ENCODE assay signal across 8 cellular contexts in the genomic region with DNA sequence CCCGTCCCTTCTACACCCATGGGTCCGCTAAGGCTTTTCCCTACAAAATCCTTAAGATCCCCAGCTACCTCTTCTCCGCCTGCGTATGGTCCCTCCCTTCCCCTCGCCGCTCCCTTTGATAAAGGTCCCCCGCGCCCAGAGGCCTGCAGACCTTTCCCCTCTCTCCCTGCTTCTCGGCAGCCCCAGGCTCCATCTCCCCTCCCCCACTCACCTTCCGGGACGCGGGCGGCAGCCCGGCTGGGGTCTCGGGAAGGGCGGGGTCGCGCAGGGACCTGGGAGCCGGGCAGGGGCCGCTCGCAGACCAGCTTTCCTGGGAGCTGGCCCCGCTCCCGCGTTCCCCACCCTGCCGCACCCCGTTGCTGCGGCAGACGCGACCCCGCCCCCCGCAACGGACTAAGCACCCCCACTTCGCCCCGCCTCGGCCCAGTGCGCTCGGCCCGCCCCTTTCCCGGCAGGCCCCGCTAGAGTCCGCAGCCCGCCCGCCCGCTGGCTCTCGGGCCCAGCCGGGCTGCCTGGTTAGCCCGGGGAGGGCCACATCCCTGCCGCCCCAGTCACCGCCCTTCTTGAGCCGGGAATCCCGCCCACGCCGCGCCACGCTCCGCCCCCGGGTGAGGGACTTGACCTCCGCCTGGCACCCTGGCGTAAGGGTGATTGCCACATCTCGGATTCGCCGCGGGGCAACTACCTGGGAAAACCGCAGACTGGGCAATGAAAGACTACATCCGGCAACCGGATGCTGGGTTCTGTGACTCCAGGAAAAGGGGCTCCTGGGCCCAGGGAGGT. TPM values are rescaled to one million over a fixed set of nuclear protein-coding genes. Genes with fewer than 3 reads are reported as not detected.
DNase-seq lines count a peak whose midpoint lies in the region; ATAC-seq and TF ChIP-seq lines count a peak whose summit lies in the region.

Gene FLOT1 (minus strand): TSS at position 372 of the 783 bp plus-strand sequence. CDS start 498 bp downstream, outside the sequence.

- under 1% methylated on average over 30 of the region's 66 CpGs for WGBS in suprapubic skin

- TF ChIP-seq EP300 in suprapubic skin (IDR thresholded peaks at IDR 0.05) = no peak

- peak within 1 kb of the TSS; percentile 96 for H3K27ac ChIP-seq in suprapubic skin

- peaks cover 23% of the 10 kb centered on the region for H3K36me3 Mint-ChIP-seq in activated naive CD4-positive, alpha-beta T cell treated with anti-CD3 and anti-CD28 coated beads, Interleukin-2, amount 50 U/mL, for 24 hours

- TF ChIP-seq POLR2A in suprapubic skin (IDR thresholded peaks at IDR 0.05) = peak in 1 of 2 donors; percentile 23

- DNase-seq in HAP-1 (ENCODE audit: low spot score in 2 of 2) = peak; percentile 84 to 97
- peak; percentile 97 for DNase-seq in MV-4-11 (lab: John Stamatoyannopoulos, UW)
- DNase-seq in globus pallidus (ENCODE audit: low spot score) = peak; percentile 93
- DNase-seq in omental fat pad (ENCODE audit: low spot score) = peak; percentile 94
- DNase-seq in suprapubic skin (ENCODE audit: low spot score in 2 of 2) = peak; percentile 98 to 99

- H3K9me3 ChIP-seq in ES-I3 (ENCODE audit: control insufficient read depth, insufficient read depth, low read length) = no peaks in the 10 kb centered on the region
- no peaks in the 10 kb centered on the region for H3K9me3 ChIP-seq in HAP-1
- H3K9me3 ChIP-seq in suprapubic skin = no peaks in the 10 kb centered on the region

- peak within 1 kb of the TSS; percentile 96 for H3K27ac Mint-ChIP-seq in activated naive CD4-positive, alpha-beta T cell treated with anti-CD3 and anti-CD28 coated beads, Interleukin-2, amount 50 U/mL, for 24 hours

- no peaks in the 10 kb centered on the region for H3K27me3 ChIP-seq in HAP-1 (ENCODE audit: low read depth)
- no peaks in the 10 kb centered on the region for H3K27me3 ChIP-seq in suprapubic skin

- no peaks in the 10 kb centered on the region for H3K27me3 Mint-ChIP-seq in activated naive CD4-positive, alpha-beta T cell treated with anti-CD3 and anti-CD28 coated beads, Interleukin-2, amount 50 U/mL, for 24 hours

- H3K4me3 Mint-ChIP-seq in activated naive CD4-positive, alpha-beta T cell treated with anti-CD3 and anti-CD28 coated beads, Interleukin-2, amount 50 U/mL, for 24 hours = peak within 1 kb of the TSS; percentile 97

- no peaks in the 10 kb centered on the region for H3K9me3 Mint-ChIP-seq in activated naive CD4-positive, alpha-beta T cell treated with anti-CD3 and anti-CD28 coated beads, Interleukin-2, amount 50 U/mL, for 24 hours

- TF ChIP-seq CTCF in omental fat pad (IDR thresholded peaks at IDR 0.05) (no peak), suprapubic skin (IDR thresholded peaks at IDR 0.05) (no peak)

- peak; percentile 95 for ATAC-seq in SK-N-SH treated with all-trans-retinoic acid at 6 μM for 48 hours
- ATAC-seq in omental fat pad (ENCODE audit: low FRiP score) = peak; percentile 83

- H3K36me3 ChIP-seq in ES-I3 (ENCODE audit: insufficient read depth, low read length) (peaks cover 31% of the 10 kb centered on the region), HAP-1 (replicated peaks) (peaks cover 37% of the 10 kb centered on the region), suprapubic skin (peaks cover 29% of the 10 kb centered on the region)

- in situ Hi-C loops in HAP-1 (cut with MboI; ENCODE audit: low sequenced_read_pairs) = loop anchor here (10.0 kb wide), 1 partner anchor 332 kb away; no protein-coding TSS in a partner anchor

- peak within 1 kb of the TSS; percentile 85 for H3K9ac ChIP-seq in ES-I3 (ENCODE audit: low read depth, low read length)

- H3K4me1 ChIP-seq in ES-I3 (ENCODE audit: insufficient read depth, low read length) (peaks cover 13% of the 10 kb centered on the region; the same call in 1 of the 2 replicates), HAP-1 (peaks cover 10% of the 10 kb centered on the region), suprapubic skin (peaks cover 55% of the 10 kb centered on the region)

- H3K4me3 ChIP-seq in HAP-1 = peak within 1 kb of the TSS; percentile 78
- peak within 1 kb of the TSS; percentile 79 for H3K4me3 ChIP-seq in suprapubic skin

- peaks cover 71% of the 10 kb centered on the region for H3K4me1 Mint-ChIP-seq in activated naive CD4-positive, alpha-beta T cell treated with anti-CD3 and anti-CD28 coated beads, Interleukin-2, amount 50 U/mL, for 24 hours

TF ChIP-seq in SK-N-SH treated with all-trans-retinoic acid at 6 μM for 48 hours, 23 proteins besides CTCF, POLR2A, EP300 and RAD21:
- TF ChIP-seq ZNF70 (CRISPR knock-in tag; IDR thresholded peaks at IDR 0.05) (no peak), CSDC2 (CRISPR knock-in tag; IDR thresholded peaks at IDR 0.05) (no peak), TCF4 (CRISPR knock-in tag; IDR thresholded peaks at IDR 0.05; ENCODE audit: borderline replicate concordance) (no peak), SNAI2 (CRISPR knock-in tag; IDR thresholded peaks at IDR 0.05) (0 out of 2 replicates have a peak, but pooled peaks have one; percentile 8), RARB (CRISPR knock-in tag; IDR thresholded peaks at IDR 0.05) (no peak), ISL1 (CRISPR knock-in tag; IDR thresholded peaks at IDR 0.05) (no peak; the same call in 1 of the 2 replicates)
- TF ChIP-seq, protein P1, sequence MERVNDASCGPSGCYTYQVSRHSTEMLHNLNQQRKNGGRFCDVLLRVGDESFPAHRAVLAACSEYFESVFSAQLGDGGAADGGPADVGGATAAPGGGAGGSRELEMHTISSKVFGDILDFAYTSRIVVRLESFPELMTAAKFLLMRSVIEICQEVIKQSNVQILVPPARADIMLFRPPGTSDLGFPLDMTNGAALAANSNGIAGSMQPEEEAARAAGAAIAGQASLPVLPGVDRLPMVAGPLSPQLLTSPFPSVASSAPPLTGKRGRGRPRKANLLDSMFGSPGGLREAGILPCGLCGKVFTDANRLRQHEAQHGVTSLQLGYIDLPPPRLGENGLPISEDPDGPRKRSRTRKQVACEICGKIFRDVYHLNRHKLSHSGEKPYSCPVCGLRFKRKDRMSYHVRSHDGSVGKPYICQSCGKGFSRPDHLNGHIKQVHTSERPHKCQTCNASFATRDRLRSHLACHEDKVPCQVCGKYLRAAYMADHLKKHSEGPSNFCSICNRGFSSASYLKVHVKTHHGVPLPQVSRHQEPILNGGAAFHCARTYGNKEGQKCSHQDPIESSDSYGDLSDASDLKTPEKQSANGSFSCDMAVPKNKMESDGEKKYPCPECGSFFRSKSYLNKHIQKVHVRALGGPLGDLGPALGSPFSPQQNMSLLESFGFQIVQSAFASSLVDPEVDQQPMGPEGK (CRISPR knock-in tag; IDR thresholded peaks at IDR 0.05; ENCODE audit: borderline replicate concordance) = peak; percentile 95
TF ChIP-seq in SK-N-SH treated with all-trans-retinoic acid at 6 μM for 48 hours: peak in this region for 2.

RNA-seq across cellular contexts. Expression of gene FLOT1, which starts in this region (rescaled TPM):
- 100 to 1,000 TPM in 3 of 4 donors, 10 to 100 TPM in 1; 90.2 to 156 (median 142) TPM for total RNA-seq in omental fat pad
- 10 to 100 TPM; 28.4 to 60.8 (median 45.5) TPM for total RNA-seq in suprapubic skin

Comparison
In these comparisons a context has a peak if more than half of its experiments do, and no peak if none do; other contexts are left out.
1. Peak in every context shown above with its lines: DNase-seq, ATAC-seq, H3K4me3 ChIP-seq and H3K27ac ChIP-seq.